Comparison of ENCODE assay signal across 30 cellular contexts in the genomic region with DNA sequence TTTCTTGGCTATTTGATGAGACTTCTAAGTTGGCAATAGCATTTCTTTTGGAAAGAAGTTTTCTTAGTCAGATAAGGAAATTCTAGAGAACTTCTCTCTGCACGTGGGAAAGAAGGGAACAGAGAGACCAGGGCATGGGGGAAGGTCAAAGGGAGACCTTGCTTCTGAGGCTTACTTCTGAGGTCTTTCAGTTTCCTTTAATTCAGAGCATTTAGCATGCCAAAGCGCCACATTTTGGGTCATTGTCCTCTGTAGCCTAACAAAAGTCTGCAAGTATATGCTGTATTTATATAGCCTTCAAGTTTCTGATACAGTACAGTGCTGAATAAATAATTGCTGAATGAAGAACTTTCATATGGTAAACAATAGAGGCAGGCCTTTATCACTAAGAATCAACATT.
"Had no signal": no experiment of that assay in that cellular context is flagged by ENCODE, and none has a peak within 500 bp of the region (broad histone marks: within the 10 kb centered on the region; RNA-seq: fewer than 3 reads in every experiment).

No MANE protein-coding gene starts in this region.

- H3K9me3 ChIP-seq: breast epithelium, esophagus squamous epithelium, left lung, lower lobe of right lung, psoas muscle, sigmoid colon, tibial nerve had no signal

- H3K4me1 ChIP-seq: breast epithelium, left lung, lower lobe of right lung, parathyroid adenoma, psoas muscle, sigmoid colon, tibial nerve had no signal

- H3K27ac Mint-ChIP-seq: activated CD4-positive, alpha-beta memory T cell treated with anti-CD3 and anti-CD28 coated beads for 36 hours; activated naive CD8-positive, alpha-beta T cell treated with anti-CD3 and anti-CD28 coated beads, Interleukin-2, amount 50 U/mL, for 24 hours; dendritic cell treated with granulocyte-macrophage colony-stimulating factor and Interleukin-4, amounts not matched to agents 40 ng/mL and 50 ng/mL, for 4 days; T-helper 1 cell treated with Interleukin-12 subunit alpha and Interleukin-12 subunit beta and Interleukin-4 antibody, amounts not matched to agents 30 μg/mL and 1 μg/mL, for 36 hours had no signal

- ATAC-seq: activated CD4-positive, CD25-positive, alpha-beta regulatory T cell treated with anti-CD3 and anti-CD28 coated beads, Interleukin-2, amount 50 U/mL, for 24 hours; activated naive CD8-positive, alpha-beta T cell treated with anti-CD3 and anti-CD28 coated beads, Interleukin-2, amount 50 U/mL, for 24 hours; activated T-cell treated with anti-CD3 and anti-CD28 coated beads, Interleukin-2, amount 50 U/mL, for 4 hours; left lung; lower lobe of right lung; psoas muscle had no signal

- DNase-seq: activated CD4-positive, alpha-beta memory T cell treated with anti-CD3 and anti-CD28 coated beads for 36 hours; activated CD4-positive, alpha-beta T cell treated with anti-CD3 and anti-CD28 coated beads for 48 hours; activated CD8-positive, alpha-beta memory T cell treated with anti-CD3 and anti-CD28 coated beads, Interleukin-2, amount 50 U/mL, for 4 hours; activated effector memory CD4-positive, alpha-beta T cell treated with Interleukin-2 at 50 U/mL for 16 hours; activated naive CD4-positive, alpha-beta T cell treated with Interleukin-2 at 50 U/mL for 16 hours; activated naive CD8-positive, alpha-beta T cell treated with anti-CD3 and anti-CD28 coated beads, Interleukin-2, amount 50 U/mL, for 24 hours; activated T-cell treated with anti-CD3 and anti-CD28 coated beads, Interleukin-2, amount 50 U/mL, for 4 hours; amygdala; central memory CD4-positive, alpha-beta T cell; effector CD4-positive, alpha-beta T cell; esophagus squamous epithelium; left lung; lower lobe of right lung; mesenchymal stem cell; nucleus accumbens; psoas muscle; sigmoid colon; small intestine; stimulated activated CD4-positive, alpha-beta T cell treated with anti-CD3 and anti-CD28 coated beads, Interleukin-4, amount 100 ng/mL, for 4 hours; stimulated activated CD8-positive, alpha-beta memory T cell treated with anti-CD3 and anti-CD28 coated beads, Interleukin-4, amount 100 ng/mL, for 48 hours; stimulated activated naive CD4-positive, alpha-beta T cell treated with Interleukin-2 at 50 U/mL for 16 hours; T1000; WERI-Rb-1 had no signal

- H3K36me3 ChIP-seq: breast epithelium, esophagus squamous epithelium, left lung, lower lobe of right lung, sigmoid colon, tibial nerve, WERI-Rb-1 had no signal

- H3K4me3 ChIP-seq: breast epithelium, esophagus squamous epithelium, left lung, lower lobe of right lung, psoas muscle, sigmoid colon, tibial nerve had no signal

- H3K9me3 Mint-ChIP-seq: activated CD4-positive, alpha-beta memory T cell treated with anti-CD3 and anti-CD28 coated beads for 36 hours; activated T-cell treated with anti-CD3 and anti-CD28 coated beads, Interleukin-2, amount 50 U/mL, for 4 hours; dendritic cell treated with granulocyte-macrophage colony-stimulating factor and Interleukin-4, amounts not matched to agents 40 ng/mL and 50 ng/mL, for 4 days; T-helper 1 cell treated with Interleukin-12 subunit alpha and Interleukin-12 subunit beta and Interleukin-4 antibody, amounts not matched to agents 30 μg/mL and 1 μg/mL, for 36 hours had no signal

- H3K27ac ChIP-seq: breast epithelium, epithelial cell of prostate, esophagus squamous epithelium, left lung, lower lobe of right lung, parathyroid adenoma, psoas muscle, sigmoid colon, tibial nerve, WERI-Rb-1 had no signal

- H3K4me3 Mint-ChIP-seq: activated CD4-positive, alpha-beta memory T cell treated with anti-CD3 and anti-CD28 coated beads for 36 hours; activated naive CD8-positive, alpha-beta T cell treated with anti-CD3 and anti-CD28 coated beads, Interleukin-2, amount 50 U/mL, for 24 hours; activated T-cell treated with anti-CD3 and anti-CD28 coated beads, Interleukin-2, amount 50 U/mL, for 4 hours; dendritic cell treated with granulocyte-macrophage colony-stimulating factor and Interleukin-4, amounts not matched to agents 40 ng/mL and 50 ng/mL, for 4 days; T-helper 1 cell treated with Interleukin-12 subunit alpha and Interleukin-12 subunit beta and Interleukin-4 antibody, amounts not matched to agents 30 μg/mL and 1 μg/mL, for 36 hours had no signal

- H3K27me3 Mint-ChIP-seq: activated CD4-positive, alpha-beta memory T cell treated with anti-CD3 and anti-CD28 coated beads for 36 hours; activated naive CD8-positive, alpha-beta T cell treated with anti-CD3 and anti-CD28 coated beads, Interleukin-2, amount 50 U/mL, for 24 hours; dendritic cell treated with granulocyte-macrophage colony-stimulating factor and Interleukin-4, amounts not matched to agents 40 ng/mL and 50 ng/mL, for 4 days had no signal

- H3K27me3 ChIP-seq: breast epithelium, esophagus squamous epithelium, left lung, sigmoid colon, tibial nerve had no signal
